In the genomic region with DNA sequence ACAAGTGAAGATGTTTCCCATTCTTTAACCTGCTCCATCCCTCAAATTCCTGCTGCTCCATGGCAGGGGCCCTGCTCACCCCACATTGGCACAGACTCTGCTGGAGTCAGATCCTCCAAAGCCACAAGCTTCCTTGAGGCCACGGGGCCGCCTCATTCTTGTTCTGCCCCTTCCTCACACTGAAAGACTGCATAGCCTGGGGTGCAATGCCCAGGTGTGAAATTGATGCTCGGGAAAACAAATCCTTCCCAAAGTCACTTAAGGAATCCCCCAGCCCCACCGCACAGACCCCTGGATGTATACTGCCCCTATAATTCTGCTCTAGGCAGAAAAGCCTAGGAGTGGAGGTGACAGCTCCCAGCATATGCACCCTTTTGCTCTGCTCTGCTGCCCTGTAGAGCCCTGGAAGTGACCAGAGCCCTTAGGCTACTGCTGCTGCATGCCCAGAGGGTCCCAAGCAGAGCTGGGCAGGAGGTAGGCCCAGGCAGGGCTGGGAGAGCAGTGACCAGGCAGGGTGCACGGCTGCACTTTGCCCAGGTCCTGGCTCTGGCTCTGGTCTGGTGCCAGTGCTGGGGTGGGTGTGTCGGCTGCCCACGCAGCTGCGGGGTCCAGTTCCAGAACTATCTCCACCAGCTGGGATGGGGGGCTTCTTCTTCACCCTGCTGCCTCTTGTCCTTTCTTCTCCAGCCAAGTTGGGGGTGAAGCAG, we compare ENCODE assay signal across 16 cellular contexts. TPM values are rescaled to one million over a fixed set of nuclear protein-coding genes. Genes with fewer than 3 reads are reported as not detected.
"Had no signal": no experiment of that assay in that cellular context is flagged by ENCODE, and none has a peak within 500 bp of the region (broad histone marks: within the 10 kb centered on the region; RNA-seq: fewer than 3 reads in every experiment).

No MANE protein-coding gene starts in this region.

- H3K9me3 ChIP-seq: gastrocnemius medialis, testis had no signal

- H3K4me3 Mint-ChIP-seq: stimulated activated naive CD8-positive, alpha-beta T cell treated with anti-CD3 and anti-CD28 coated beads, Interleukin-15, Interleukin-2, amounts not matched to agents 100 ng/mL and 50 ng/mL, for 24 hours had no signal

- H3K27me3 ChIP-seq: testis had no signal

- H3K36me3 Mint-ChIP-seq: naive thymus-derived CD4-positive, alpha-beta T cell had no signal

- FAIRE-seq: endometrium, TTC549, urothelium cell line had no signal

- H3K36me3 ChIP-seq: brain microvascular endothelial cell, gastrocnemius medialis had no signal

- DNase-seq: activated CD4-positive, alpha-beta T cell treated with anti-CD3 and anti-CD28 coated beads, Interleukin-2, amount 50 U/mL, for 1 hour; activated CD4-positive, CD25-positive, alpha-beta regulatory T cell; brain microvascular endothelial cell; dorsolateral prefrontal cortex; gastrocnemius medialis; islet precursor cell; left ventricle myocardium superior; naive thymus-derived CD4-positive, alpha-beta T cell; stimulated activated CD4-positive, alpha-beta T cell treated with anti-CD3 and anti-CD28 coated beads, Interleukin-4, amount 100 ng/mL, for 1 hour; T-helper 2 cell; testis had no signal

- H3K9me3 Mint-ChIP-seq: activated naive CD4-positive, alpha-beta T cell treated with anti-CD3 and anti-CD28 coated beads, Interleukin-2, amount 50 U/mL, for 72 hours; naive thymus-derived CD4-positive, alpha-beta T cell; stimulated activated naive CD8-positive, alpha-beta T cell treated with anti-CD3 and anti-CD28 coated beads, Interleukin-15, Interleukin-2, amounts not matched to agents 100 ng/mL and 50 ng/mL, for 24 hours had no signal

- H3K27ac Mint-ChIP-seq: activated naive CD4-positive, alpha-beta T cell treated with anti-CD3 and anti-CD28 coated beads, Interleukin-2, amount 50 U/mL, for 72 hours; naive thymus-derived CD4-positive, alpha-beta T cell; stimulated activated naive CD8-positive, alpha-beta T cell treated with anti-CD3 and anti-CD28 coated beads, Interleukin-15, Interleukin-2, amounts not matched to agents 100 ng/mL and 50 ng/mL, for 24 hours had no signal

- H3K27ac ChIP-seq: brain microvascular endothelial cell, dorsolateral prefrontal cortex, gastrocnemius medialis, testis had no signal

RNA-seq across cellular contexts. Expression of a gene that starts 1.6 kb away (rescaled TPM):
- total RNA-seq: left ventricle myocardium superior had no signal
- polyA plus RNA-seq: naive thymus-derived CD4-positive, alpha-beta T cell had no signal
